1 cellular context compared by ENCODE assay signal in the genomic region with DNA sequence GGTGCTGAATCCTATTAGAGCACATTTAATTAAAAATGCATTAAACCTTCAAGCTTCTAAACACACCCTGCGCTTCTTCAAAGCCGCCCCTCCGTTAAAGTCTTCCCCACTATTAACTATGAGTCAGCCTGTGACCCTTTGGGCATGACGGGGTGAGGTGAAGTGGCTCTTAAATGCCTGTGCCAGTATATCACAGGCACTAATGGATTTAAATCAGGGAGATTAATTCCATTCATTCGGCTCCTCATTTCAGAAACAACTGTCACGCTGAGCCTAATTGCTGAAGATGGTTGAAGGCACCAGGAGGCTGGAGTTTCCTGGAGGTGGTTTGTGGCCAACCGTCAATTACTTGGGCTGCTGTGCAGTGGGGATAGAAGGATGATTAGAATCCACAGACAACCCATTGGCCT.
TF ChIP-seq lines count a peak whose summit lies in the region.

No MANE protein-coding gene starts in this region.

TF ChIP-seq in HCT116, 20 proteins besides CTCF, POLR2A, EP300 and RAD21 (continued from another document):
- TF ChIP-seq, protein P1, sequence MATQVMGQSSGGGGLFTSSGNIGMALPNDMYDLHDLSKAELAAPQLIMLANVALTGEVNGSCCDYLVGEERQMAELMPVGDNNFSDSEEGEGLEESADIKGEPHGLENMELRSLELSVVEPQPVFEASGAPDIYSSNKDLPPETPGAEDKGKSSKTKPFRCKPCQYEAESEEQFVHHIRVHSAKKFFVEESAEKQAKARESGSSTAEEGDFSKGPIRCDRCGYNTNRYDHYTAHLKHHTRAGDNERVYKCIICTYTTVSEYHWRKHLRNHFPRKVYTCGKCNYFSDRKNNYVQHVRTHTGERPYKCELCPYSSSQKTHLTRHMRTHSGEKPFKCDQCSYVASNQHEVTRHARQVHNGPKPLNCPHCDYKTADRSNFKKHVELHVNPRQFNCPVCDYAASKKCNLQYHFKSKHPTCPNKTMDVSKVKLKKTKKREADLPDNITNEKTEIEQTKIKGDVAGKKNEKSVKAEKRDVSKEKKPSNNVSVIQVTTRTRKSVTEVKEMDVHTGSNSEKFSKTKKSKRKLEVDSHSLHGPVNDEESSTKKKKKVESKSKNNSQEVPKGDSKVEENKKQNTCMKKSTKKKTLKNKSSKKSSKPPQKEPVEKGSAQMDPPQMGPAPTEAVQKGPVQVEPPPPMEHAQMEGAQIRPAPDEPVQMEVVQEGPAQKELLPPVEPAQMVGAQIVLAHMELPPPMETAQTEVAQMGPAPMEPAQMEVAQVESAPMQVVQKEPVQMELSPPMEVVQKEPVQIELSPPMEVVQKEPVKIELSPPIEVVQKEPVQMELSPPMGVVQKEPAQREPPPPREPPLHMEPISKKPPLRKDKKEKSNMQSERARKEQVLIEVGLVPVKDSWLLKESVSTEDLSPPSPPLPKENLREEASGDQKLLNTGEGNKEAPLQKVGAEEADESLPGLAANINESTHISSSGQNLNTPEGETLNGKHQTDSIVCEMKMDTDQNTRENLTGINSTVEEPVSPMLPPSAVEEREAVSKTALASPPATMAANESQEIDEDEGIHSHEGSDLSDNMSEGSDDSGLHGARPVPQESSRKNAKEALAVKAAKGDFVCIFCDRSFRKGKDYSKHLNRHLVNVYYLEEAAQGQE (IDR thresholded peaks at IDR 0.05; ENCODE audit: low read depth) = no peak
- TF ChIP-seq CBX3 (IDR thresholded peaks at IDR 0.05; ENCODE audit: low read depth) (no peak), EZH2phosphoT487 (IDR thresholded peaks at IDR 0.05; ENCODE audit: borderline replicate concordance) (no peak), EZH2 (IDR thresholded peaks at IDR 0.05) (no peak), ELF1 (IDR thresholded peaks at IDR 0.05; ENCODE audit: borderline replicate concordance, low read depth) (no peak), POLR2AphosphoS5 (IDR thresholded peaks at IDR 0.05; ENCODE audit: low read depth, low read length) (no peak), SIN3A (IDR thresholded peaks at IDR 0.05; ENCODE audit: low read depth) (no peak), FOSL1 (IDR thresholded peaks at IDR 0.05; ENCODE audit: low read depth) (peak; percentile 74)
- TF ChIP-seq, protein P2, sequence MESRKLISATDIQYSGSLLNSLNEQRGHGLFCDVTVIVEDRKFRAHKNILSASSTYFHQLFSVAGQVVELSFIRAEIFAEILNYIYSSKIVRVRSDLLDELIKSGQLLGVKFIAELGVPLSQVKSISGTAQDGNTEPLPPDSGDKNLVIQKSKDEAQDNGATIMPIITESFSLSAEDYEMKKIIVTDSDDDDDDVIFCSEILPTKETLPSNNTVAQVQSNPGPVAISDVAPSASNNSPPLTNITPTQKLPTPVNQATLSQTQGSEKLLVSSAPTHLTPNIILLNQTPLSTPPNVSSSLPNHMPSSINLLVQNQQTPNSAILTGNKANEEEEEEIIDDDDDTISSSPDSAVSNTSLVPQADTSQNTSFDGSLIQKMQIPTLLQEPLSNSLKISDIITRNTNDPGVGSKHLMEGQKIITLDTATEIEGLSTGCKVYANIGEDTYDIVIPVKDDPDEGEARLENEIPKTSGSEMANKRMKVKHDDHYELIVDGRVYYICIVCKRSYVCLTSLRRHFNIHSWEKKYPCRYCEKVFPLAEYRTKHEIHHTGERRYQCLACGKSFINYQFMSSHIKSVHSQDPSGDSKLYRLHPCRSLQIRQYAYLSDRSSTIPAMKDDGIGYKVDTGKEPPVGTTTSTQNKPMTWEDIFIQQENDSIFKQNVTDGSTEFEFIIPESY (IDR thresholded peaks at IDR 0.05; ENCODE audit: extremely low read depth, insufficient replicate concordance, low read length) = no peak
